ENCODE assay signal across 8 cellular contexts in the genomic region with DNA sequence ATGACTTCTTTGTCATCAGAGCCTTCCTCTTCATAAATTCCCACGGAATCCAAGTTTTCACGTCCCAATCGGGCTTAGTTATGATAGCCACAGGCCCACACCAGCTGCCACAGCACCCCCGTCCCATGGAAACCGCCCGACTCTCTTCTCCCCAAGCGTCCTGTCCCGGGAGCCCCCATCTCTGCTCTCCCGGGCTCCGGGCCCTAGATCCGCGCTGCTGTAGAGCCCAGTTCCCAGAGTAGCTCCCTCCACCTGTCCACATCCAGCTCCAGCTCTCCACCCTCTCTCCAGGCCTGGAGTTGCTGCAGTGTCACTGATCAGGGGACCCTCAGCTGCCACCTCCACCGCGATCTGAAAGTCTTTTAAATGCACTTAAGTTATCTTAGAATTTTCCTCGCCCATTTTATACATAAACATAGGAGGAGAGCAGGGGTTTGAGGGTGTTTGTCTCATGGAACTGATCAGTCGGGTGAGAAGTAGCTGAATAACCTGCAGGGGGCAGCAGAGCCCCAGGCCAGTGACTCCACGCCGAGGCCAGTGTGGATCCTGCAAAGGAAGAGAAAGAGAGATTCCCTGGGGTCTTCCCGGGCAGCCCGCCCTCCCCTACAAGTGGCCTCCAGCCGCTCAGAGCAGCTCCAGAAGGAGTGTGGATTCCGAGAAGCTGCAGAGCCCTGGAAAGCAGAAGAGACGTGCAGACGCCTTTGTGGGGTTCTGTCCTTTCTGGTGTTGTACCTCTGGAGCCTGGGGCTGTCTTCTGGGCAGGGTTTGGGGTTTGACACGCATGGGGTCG. TPM values are rescaled to one million over a fixed set of nuclear protein-coding genes. Genes with fewer than 3 reads are reported as not detected.
DNase-seq lines count a peak whose midpoint lies in the region; ATAC-seq and TF ChIP-seq lines count a peak whose summit lies in the region.

No MANE protein-coding gene starts in this region.

- H3K36me3 Mint-ChIP-seq in activated CD8-positive, alpha-beta T cell treated with anti-CD3 and anti-CD28 coated beads, Interleukin-2, amount 10 ng/mL, durations not matched to agents 7 days and 5 days (ENCODE audit: low read depth) = peaks cover 8% of the 10 kb centered on the region
- H3K36me3 Mint-ChIP-seq in effector memory CD8-positive, alpha-beta T cell (ENCODE audit: insufficient read depth) = no peaks in the 10 kb centered on the region

- H2BK15ac ChIP-seq in mesenchymal stem cell (ENCODE audit: low read depth, poor library complexity, severe bottlenecking) = no peak overlapping the region

- 33% methylated on average over 23 of the region's 26 CpGs for WGBS in mesenchymal stem cell

- POLR2A ChIA-PET in AG04449 (lab: Yijun Ruan, JAX) = interaction anchor here (1.8 kb wide), 1 partner anchor 25 kb away, joined by 5 read pairs; no protein-coding TSS in a partner anchor
- POLR2A ChIA-PET in activated CD8-positive, alpha-beta T cell treated with anti-CD3 and anti-CD28 coated beads, Interleukin-2, amount 10 ng/mL, durations not matched to agents 7 days and 5 days (lab: Charles Lee) = interaction anchor here (1.7 to 2.8 kb wide), 3 partner anchors 24 to 39 kb away, joined by 4 to 25 read pairs (median 17); a partner anchor contains a TSS

- H3K4me1 Mint-ChIP-seq in activated CD8-positive, alpha-beta T cell treated with anti-CD3 and anti-CD28 coated beads, Interleukin-2, amount 10 ng/mL, durations not matched to agents 7 days and 5 days (ENCODE audit: low read depth) = peaks cover 27% of the 10 kb centered on the region
- peaks cover 20 to 21% of the 10 kb centered on the region in 2 donors for H3K4me1 Mint-ChIP-seq in effector memory CD8-positive, alpha-beta T cell (ENCODE audit: low read depth in 2 of 2)

- no peak overlapping the region for H2BK12ac ChIP-seq in mesenchymal stem cell (ENCODE audit: low read length in 2 of 2)

- peak; percentile 34 for ATAC-seq in GM21528 (IDR thresholded peaks at IDR 0.05; ENCODE audit: low FRiP score, unreplicated experiment)
- ATAC-seq in activated CD8-positive, alpha-beta T cell treated with anti-CD3 and anti-CD28 coated beads, Interleukin-2, amount 10 ng/mL, durations not matched to agents 7 days and 5 days = no peak
- peak; percentile 37 for ATAC-seq in effector memory CD8-positive, alpha-beta T cell (replicated peaks)

- no peak overlapping the region for H4K91ac ChIP-seq in mesenchymal stem cell (ENCODE audit: low read length)

- H3K27me3 ChIP-seq in mesenchymal stem cell (ENCODE audit: control insufficient read depth in 1 of 2, insufficient read depth in 1 of 2, low read length in 2 of 2) = no peaks in the 10 kb centered on the region

- no peak overlapping the region for H3K4me3 ChIP-seq in AG04449 (ENCODE audit: low read depth, low read length)
- H3K4me3 ChIP-seq in mesenchymal stem cell (ENCODE audit: insufficient read depth in 1 of 2, low read depth in 1 of 2, low read length in 2 of 2) = peak overlapping the region in 1 of 2 experiments; percentile 89

- H2AK5ac ChIP-seq in mesenchymal stem cell (ENCODE audit: low read length, severe bottlenecking) = no peak overlapping the region

- CTCF ChIA-PET in AG04449 (lab: Yijun Ruan, JAX) = interaction anchor here (0.5 to 5.0 kb wide), 30 partner anchors 9 to 708 kb away, joined by 3 to 67 read pairs (median 5); a partner anchor contains a TSS
- CTCF ChIA-PET in activated CD8-positive, alpha-beta T cell treated with anti-CD3 and anti-CD28 coated beads, Interleukin-2, amount 10 ng/mL, durations not matched to agents 7 days and 5 days (lab: Charles Lee) = interaction anchor here (0.6 to 5.0 kb wide), 25 partner anchors 10 to 402 kb away, joined by 3 to 83 read pairs (median 4); a partner anchor contains a TSS

- peak; percentile 71 for TF ChIP-seq CTCF in AG04449 (IDR thresholded peaks at IDR 0.05; ENCODE audit: insufficient read depth, low read length, missing control alignments)

- H3K14ac ChIP-seq in mesenchymal stem cell (ENCODE audit: low read length in 2 of 2) = no peak overlapping the region

- H3K9me3 ChIP-seq in mesenchymal stem cell (ENCODE audit: control insufficient read depth, low read length) = no peaks in the 10 kb centered on the region

- peaks cover 3% of the 10 kb centered on the region for H3K4me1 ChIP-seq in mesenchymal stem cell (ENCODE audit: control insufficient read depth, insufficient read depth, low read depth, low read length)

- H3K36me3 ChIP-seq in mesenchymal stem cell (ENCODE audit: control insufficient read depth in 1 of 2, insufficient read depth in 2 of 2, low read depth in 1 of 2, low read length in 2 of 2) = peaks cover 0 to 11% of the 10 kb centered on the region in 2 experiments

- H3K4me3 Mint-ChIP-seq in activated CD8-positive, alpha-beta T cell treated with anti-CD3 and anti-CD28 coated beads, Interleukin-2, amount 10 ng/mL, durations not matched to agents 7 days and 5 days = peak overlapping the region; percentile 88
- peak overlapping the region; percentile 89 to 90 for H3K4me3 Mint-ChIP-seq in effector memory CD8-positive, alpha-beta T cell

- no peak overlapping the region for H3K4me2 ChIP-seq in mesenchymal stem cell (ENCODE audit: low read length, poor library complexity, severe bottlenecking)

- H3K79me1 ChIP-seq in mesenchymal stem cell (replicated peaks; ENCODE audit: low read length, poor library complexity, severe bottlenecking) = no peaks in the 10 kb centered on the region

- H3K27ac ChIP-seq in mesenchymal stem cell (ENCODE audit: low read length, poor library complexity, severe bottlenecking) = no peak overlapping the region

- H3K27me3 Mint-ChIP-seq in activated CD8-positive, alpha-beta T cell treated with anti-CD3 and anti-CD28 coated beads, Interleukin-2, amount 10 ng/mL, durations not matched to agents 7 days and 5 days (ENCODE audit: low read depth) = no peaks in the 10 kb centered on the region
- H3K27me3 Mint-ChIP-seq in effector memory CD8-positive, alpha-beta T cell = no peaks in the 10 kb centered on the region

- peaks cover under 1% of the 10 kb centered on the region for H3K9me3 Mint-ChIP-seq in activated CD8-positive, alpha-beta T cell treated with anti-CD3 and anti-CD28 coated beads, Interleukin-2, amount 10 ng/mL, durations not matched to agents 7 days and 5 days (ENCODE audit: insufficient read depth)
- H3K9me3 Mint-ChIP-seq in effector memory CD8-positive, alpha-beta T cell = peaks cover 0 to 2% of the 10 kb centered on the region in 2 donors

- no peak overlapping the region for H2BK120ac ChIP-seq in mesenchymal stem cell (ENCODE audit: low read depth, low read length)

- peak overlapping the region; percentile 95 for H3K9ac ChIP-seq in mesenchymal stem cell (ENCODE audit: low read length)

- no peak overlapping the region for H2BK5ac ChIP-seq in mesenchymal stem cell (ENCODE audit: low read depth, low read length, poor library complexity, severe bottlenecking)

- no peak overlapping the region for H3K4ac ChIP-seq in mesenchymal stem cell (ENCODE audit: low read depth in 1 of 2, low read length in 2 of 2)

- peak overlapping the region; percentile 88 for H3K27ac Mint-ChIP-seq in activated CD8-positive, alpha-beta T cell treated with anti-CD3 and anti-CD28 coated beads, Interleukin-2, amount 10 ng/mL, durations not matched to agents 7 days and 5 days
- H3K27ac Mint-ChIP-seq in effector memory CD8-positive, alpha-beta T cell = peak overlapping the region; percentile 95 to 96

- H3K23ac ChIP-seq in mesenchymal stem cell (ENCODE audit: low read length in 2 of 2) = no peak overlapping the region

- no peak overlapping the region for H3K18ac ChIP-seq in mesenchymal stem cell (ENCODE audit: low read depth in 1 of 2, low read length in 2 of 2)

- DNase-seq in AG04449 (ENCODE audit: low read depth, low spot score) (no peak), NCI-H748 (lab: John Stamatoyannopoulos, UW; ENCODE audit: unreplicated experiment) (peak; percentile 68), mesenchymal stem cell (peak; percentile 73), cortex of kidney (lab: John Stamatoyannopoulos, UW) (no peak)
- DNase-seq in activated CD8-positive, alpha-beta T cell treated with anti-CD3 and anti-CD28 coated beads, Interleukin-2, amount 10 ng/mL, durations not matched to agents 7 days and 5 days = peak; percentile 79
- DNase-seq in effector memory CD8-positive, alpha-beta T cell = peak; percentile 61 to 66 (median 65)
- DNase-seq in stimulated activated CD8-positive, alpha-beta memory T cell treated with anti-CD3 and anti-CD28 coated beads, Interleukin-12 subunit alpha, Interleukin-12 subunit beta, amount 100 ng/mL, for 4 hours (ENCODE audit: low read depth) = peak; percentile 45

- H4K8ac ChIP-seq in mesenchymal stem cell (ENCODE audit: low read length) = no peak overlapping the region

- H2AFZ ChIP-seq in mesenchymal stem cell (ENCODE audit: low read depth, low read length) = peak overlapping the region; percentile 57

RNA-seq across cellular contexts. Expression of a gene that starts 1.1 kb away (rescaled TPM):
- 1 to 10 TPM; 2.0 to 2.3 TPM for total RNA-seq in activated CD8-positive, alpha-beta T cell treated with anti-CD3 and anti-CD28 coated beads, Interleukin-2, amount 10 ng/mL, durations not matched to agents 7 days and 5 days
- polyA plus RNA-seq in mesenchymal stem cell (2013, experiment 1 of 2) = 0.91 TPM
- polyA plus RNA-seq in mesenchymal stem cell (2013, experiment 2 of 2) = 1.0 TPM

RNA-seq across cellular contexts. Expression of a gene that starts 38.9 kb away (rescaled TPM):
- total RNA-seq in activated CD8-positive, alpha-beta T cell treated with anti-CD3 and anti-CD28 coated beads, Interleukin-2, amount 10 ng/mL, durations not matched to agents 7 days and 5 days = 10 to 100 TPM; 22.7 to 25.7 TPM
- polyA plus RNA-seq in mesenchymal stem cell (2013, experiment 1 of 2) = 2.6 TPM
- polyA plus RNA-seq in mesenchymal stem cell (2013, experiment 2 of 2) = 2.5 TPM

Comparison
In these comparisons a context has a peak if more than half of its experiments do, and no peak if none do; other contexts are left out.
1. DNase-seq: peak in NCI-H748 (single experiment), activated CD8-positive, alpha-beta T cell treated with anti-CD3 and anti-CD28 coated beads, Interleukin-2, amount 10 ng/mL, durations not matched to agents 7 days and 5 days (single experiment), effector memory CD8-positive, alpha-beta T cell (3 of 3), mesenchymal stem cell (single experiment) and stimulated activated CD8-positive, alpha-beta memory T cell treated with anti-CD3 and anti-CD28 coated beads, Interleukin-12 subunit alpha, Interleukin-12 subunit beta, amount 100 ng/mL, for 4 hours (single experiment); none in AG04449 (single experiment) and cortex of kidney (single experiment).